11 cellular contexts compared by ENCODE assay signal in the genomic region with DNA sequence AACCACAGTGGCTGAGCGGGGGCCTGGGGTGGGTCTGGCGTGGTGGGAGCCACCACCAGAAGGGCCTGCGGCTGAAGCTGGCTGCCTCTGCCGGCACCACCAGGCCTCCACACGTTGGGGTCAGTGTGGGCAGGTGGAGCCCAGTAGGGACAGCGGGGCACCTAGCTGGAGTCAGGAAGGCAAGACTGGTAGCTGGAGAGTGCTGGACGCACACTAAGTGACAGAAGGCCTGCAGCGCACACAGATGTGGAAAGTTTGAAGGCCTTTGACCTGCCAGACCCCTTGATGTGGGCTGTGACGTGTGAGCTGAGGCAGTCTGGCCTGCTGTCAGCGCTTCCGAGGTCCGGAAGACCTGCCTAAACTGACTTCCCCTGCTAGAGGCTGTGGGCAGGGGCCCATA. TPM values are rescaled to one million over a fixed set of nuclear protein-coding genes. Genes with fewer than 3 reads are reported as not detected.
DNase-seq lines count a peak whose midpoint lies in the region; ATAC-seq lines count a peak whose summit lies in the region.
"Had no signal": no experiment of that assay in that cellular context is flagged by ENCODE, and none has a peak within 500 bp of the region (broad histone marks: within the 10 kb centered on the region; RNA-seq: fewer than 3 reads in every experiment).

No MANE protein-coding gene starts in this region.

- H3K27me3 Mint-ChIP-seq in activated T-cell treated with anti-CD3 and anti-CD28 coated beads, Interleukin-2, amount 50 U/mL, for 72 hours (ENCODE audit: low read depth) = no peaks in the 10 kb centered on the region
- H3K27me3 Mint-ChIP-seq in natural killer cell treated with Interleukin-12 subunit alpha and Interleukin-12 subunit beta and Interleukin-15 and Interleukin-18, amount 100 ng/mL, for 72 hours = no peaks in the 10 kb centered on the region

- 59% methylated on average over 12 of the region's 12 CpGs for WGBS in urinary bladder

- ATAC-seq in activated T-cell treated with anti-CD3 and anti-CD28 coated beads, Interleukin-2, amount 50 U/mL, for 72 hours (replicated peaks in 1 of 2) = peak; percentile 44 to 69
- peak; percentile 78 to 79 for ATAC-seq in natural killer cell treated with Interleukin-12 subunit alpha and Interleukin-12 subunit beta and Interleukin-15 and Interleukin-18, amount 100 ng/mL, for 72 hours

- H3K4me1 Mint-ChIP-seq in activated T-cell treated with anti-CD3 and anti-CD28 coated beads, Interleukin-2, amount 50 U/mL, for 72 hours (ENCODE audit: low read depth) = peaks cover 45% of the 10 kb centered on the region
- peaks cover 74 to 79% of the 10 kb centered on the region in 2 donors for H3K4me1 Mint-ChIP-seq in natural killer cell treated with Interleukin-12 subunit alpha and Interleukin-12 subunit beta and Interleukin-15 and Interleukin-18, amount 100 ng/mL, for 72 hours (ENCODE audit: low read depth in 2 of 2)

- no peak overlapping the region for H3K27ac Mint-ChIP-seq in activated T-cell treated with anti-CD3 and anti-CD28 coated beads, Interleukin-2, amount 50 U/mL, for 72 hours
- peak overlapping the region; percentile 64 to 72 for H3K27ac Mint-ChIP-seq in natural killer cell treated with Interleukin-12 subunit alpha and Interleukin-12 subunit beta and Interleukin-15 and Interleukin-18, amount 100 ng/mL, for 72 hours

- peaks cover 1% of the 10 kb centered on the region for H3K4me1 ChIP-seq in urinary bladder (ENCODE audit: insufficient read depth)

- H3K36me3 ChIP-seq in urinary bladder (ENCODE audit: insufficient read depth) = no peaks in the 10 kb centered on the region

- no peak overlapping the region for H3K4me3 ChIP-seq in urinary bladder (ENCODE audit: low read depth, low read length)

- peak overlapping the region in 1 of 2 donors; percentile 26 for H3K4me3 Mint-ChIP-seq in activated T-cell treated with anti-CD3 and anti-CD28 coated beads, Interleukin-2, amount 50 U/mL, for 72 hours
- peak overlapping the region; percentile 52 for H3K4me3 Mint-ChIP-seq in natural killer cell treated with Interleukin-12 subunit alpha and Interleukin-12 subunit beta and Interleukin-15 and Interleukin-18, amount 100 ng/mL, for 72 hours

- no peaks in the 10 kb centered on the region for H3K36me3 Mint-ChIP-seq in activated T-cell treated with anti-CD3 and anti-CD28 coated beads, Interleukin-2, amount 50 U/mL, for 72 hours (ENCODE audit: insufficient read depth in 2 of 2)
- peaks cover 5% of the 10 kb centered on the region for H3K36me3 Mint-ChIP-seq in natural killer cell treated with Interleukin-12 subunit alpha and Interleukin-12 subunit beta and Interleukin-15 and Interleukin-18, amount 100 ng/mL, for 72 hours

- H3K27ac ChIP-seq in epithelial cell of prostate (peak overlapping the region; percentile 59), urinary bladder (ENCODE audit: low read depth) (peak overlapping the region; percentile 57)

- no peaks in the 10 kb centered on the region for H3K9me3 Mint-ChIP-seq in activated T-cell treated with anti-CD3 and anti-CD28 coated beads, Interleukin-2, amount 50 U/mL, for 72 hours
- no peaks in the 10 kb centered on the region for H3K9me3 Mint-ChIP-seq in natural killer cell treated with Interleukin-12 subunit alpha and Interleukin-12 subunit beta and Interleukin-15 and Interleukin-18, amount 100 ng/mL, for 72 hours

- DNase-seq in activated T-cell treated with anti-CD3 and anti-CD28 coated beads, Interleukin-2, amount 50 U/mL, for 72 hours = no peak
- no peak for DNase-seq in activated T-cell treated with anti-CD3 and anti-CD28 coated beads, Interleukin-2, amount 50 U/mL, for 48 hours
- no peak for DNase-seq in epithelial cell of prostate (ENCODE audit: low read depth, low spot score)
- DNase-seq in natural killer cell treated with Interleukin-12 subunit alpha and Interleukin-12 subunit beta and Interleukin-15 and Interleukin-18, amount 100 ng/mL, for 72 hours (ENCODE audit: low spot score) = no peak
- no peak for DNase-seq in stimulated activated CD4-positive, alpha-beta T cell treated with anti-CD3 and anti-CD28 coated beads, Interleukin-4, amount 100 ng/mL, for 24 hours
- no peak for DNase-seq in T-helper 9 cell
- DNase-seq in COLO668 (lab: John Stamatoyannopoulos, UW; ENCODE audit: unreplicated experiment) = no peak
- DNase-seq: activated CD4-positive, alpha-beta T cell treated with anti-CD3 and anti-CD28 coated beads, Interleukin-2, amount 50 U/mL, for 4 hours; effector CD4-positive, alpha-beta T cell; mesendoderm had no signal

RNA-seq across cellular contexts. Expression of a gene that starts 26.3 kb away (rescaled TPM):
- 10 to 100 TPM; 33.6 to 36.3 TPM for total RNA-seq in activated T-cell treated with anti-CD3 and anti-CD28 coated beads, Interleukin-2, amount 50 U/mL, for 72 hours
- 100 to 1,000 TPM; 151 to 202 TPM for total RNA-seq in natural killer cell treated with Interleukin-12 subunit alpha and Interleukin-12 subunit beta and Interleukin-15 and Interleukin-18, amount 100 ng/mL, for 72 hours
- total RNA-seq in urinary bladder = 9.1 TPM
- polyA plus RNA-seq in urinary bladder = 21.7 TPM

Comparison
In these comparisons a context has a peak if more than half of its experiments do, and no peak if none do; other contexts are left out.
1. RNA of a gene that starts 26.3 kb away (total RNA-seq): 151 to 202 TPM in natural killer cell treated with Interleukin-12 subunit alpha and Interleukin-12 subunit beta and Interleukin-15 and Interleukin-18, amount 100 ng/mL, for 72 hours; 33.6 to 36.3 TPM in activated T-cell treated with anti-CD3 and anti-CD28 coated beads, Interleukin-2, amount 50 U/mL, for 72 hours and 9.1 TPM in urinary bladder (single experiment); every median in the first group is over 4 times any median in the second.